ENCODE assay signal across 9 cellular contexts in the genomic region with DNA sequence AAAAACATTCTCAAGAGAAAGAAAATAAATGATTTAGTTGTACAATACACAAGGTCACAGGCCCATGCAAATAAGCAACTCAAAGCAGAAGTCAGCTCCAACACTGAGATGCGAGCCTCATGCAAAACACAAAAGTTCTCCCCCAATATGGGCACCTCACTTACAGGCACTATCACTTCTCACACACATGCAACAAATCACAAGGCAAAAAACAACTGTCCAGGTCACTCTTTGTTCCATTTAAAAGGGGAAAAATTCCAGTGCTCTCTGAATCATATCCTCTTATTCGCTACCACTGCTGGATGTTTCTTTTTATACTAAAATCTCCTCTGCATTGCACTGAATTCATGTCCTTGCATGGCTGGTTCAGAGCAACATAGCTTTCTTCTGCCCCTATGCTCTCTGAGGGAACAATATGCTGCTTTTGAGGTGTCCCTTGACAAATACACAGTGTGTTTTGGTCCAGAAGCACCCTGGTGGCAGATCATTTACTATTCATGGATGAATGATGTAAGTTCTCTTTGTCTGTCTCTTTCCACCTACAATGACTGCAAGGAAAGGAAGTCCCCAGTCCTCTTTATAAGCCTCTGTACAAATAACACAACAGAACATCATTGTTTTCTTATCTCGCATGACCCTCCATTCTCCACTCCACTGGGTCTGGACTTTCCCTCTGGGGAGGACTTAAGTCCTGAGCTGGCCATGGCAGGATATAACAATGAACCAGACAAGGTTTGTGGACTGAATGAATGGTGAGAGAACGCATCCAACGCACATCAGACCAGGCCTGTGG.
DNase-seq lines count a peak whose midpoint lies in the region; ATAC-seq and TF ChIP-seq lines count a peak whose summit lies in the region.
"Had no signal": no experiment of that assay in that cellular context is flagged by ENCODE, and none has a peak within 500 bp of the region (broad histone marks: within the 10 kb centered on the region; RNA-seq: fewer than 3 reads in every experiment).

No MANE protein-coding gene starts in this region.

- no peaks in the 10 kb centered on the region for H4K20me1 ChIP-seq in H9 (ENCODE audit: control insufficient read depth, insufficient read depth, insufficient read length)
- no peaks in the 10 kb centered on the region for H4K20me1 ChIP-seq in hepatocyte (ENCODE audit: insufficient read depth, poor library complexity, severe bottlenecking)

- H3K4me3 ChIP-seq in mesenchymal stem cell (ENCODE audit: insufficient read depth in 1 of 2, low read depth in 1 of 2, low read length in 2 of 2) (no peak overlapping the region), hepatocyte (no peak overlapping the region), uterus (no peak overlapping the region)

- DNase-seq in H9 (no peak), NCI-H187 (lab: John Stamatoyannopoulos, UW) (peak; percentile 12 to 19), mesenchymal stem cell (peak; percentile 28), hepatocyte (ENCODE audit: low spot score) (no peak), EL (no peak), uterus (no peak), NK-92 (lab: John Stamatoyannopoulos, UW; ENCODE audit: unreplicated experiment) (no peak)

- H3K36me3 Mint-ChIP-seq in H9 (ENCODE audit: insufficient read depth in 1 of 3, low read depth in 3 of 3): no peaks in the 10 kb centered on the region; a peak in 1 of 7 replicates

- H3K4me1 Mint-ChIP-seq in H9: peaks cover 9% of the 10 kb centered on the region in 2 experiments; a peak in 3 of 4 replicates

- no peak overlapping the region for H3K23ac ChIP-seq in H9 (ENCODE audit: insufficient read length, low read depth, low read length)
- H3K23ac ChIP-seq in mesenchymal stem cell (ENCODE audit: low read length in 2 of 2): no peak overlapping the region

- intact Hi-C loops in uterus (cut with DNase I; ENCODE audit: low total_unique reads): no loop called here

- H3K4me3 Mint-ChIP-seq in H9: no peak overlapping the region

- H3K27me3 ChIP-seq in H9 (ENCODE audit: insufficient read depth, low read length): no peaks in the 10 kb centered on the region
- H3K27me3 ChIP-seq in mesenchymal stem cell (ENCODE audit: control insufficient read depth in 1 of 2, insufficient read depth in 1 of 2, low read length in 2 of 2): no peaks in the 10 kb centered on the region
- no peaks in the 10 kb centered on the region for H3K27me3 ChIP-seq in hepatocyte
- H3K27me3 ChIP-seq in uterus: no peaks in the 10 kb centered on the region
- H3K27me3 ChIP-seq: neutrophil had no signal

- H3K4me1 ChIP-seq in H9 (ENCODE audit: insufficient read depth, low read length) (no peaks in the 10 kb centered on the region), mesenchymal stem cell (ENCODE audit: control insufficient read depth, insufficient read depth, low read depth, low read length) (peaks cover 2% of the 10 kb centered on the region), hepatocyte (ENCODE audit: insufficient read depth) (no peaks in the 10 kb centered on the region), uterus (no peaks in the 10 kb centered on the region)

- H2BK120ac ChIP-seq in H9 (ENCODE audit: low read depth, low read length, poor library complexity, severe bottlenecking): no peak overlapping the region
- H2BK120ac ChIP-seq in mesenchymal stem cell (ENCODE audit: low read depth, low read length): no peak overlapping the region

- H3K36me3 ChIP-seq in mesenchymal stem cell (ENCODE audit: control insufficient read depth in 1 of 2, insufficient read depth in 2 of 2, low read depth in 1 of 2, low read length in 2 of 2) (peaks cover 5 to 71% of the 10 kb centered on the region in 2 experiments), hepatocyte (replicated peaks; ENCODE audit: insufficient read depth, low read depth) (no peaks in the 10 kb centered on the region), uterus (no peaks in the 10 kb centered on the region)
- H3K36me3 ChIP-seq: neutrophil had no signal

- no peaks in the 10 kb centered on the region for H3K9me2 ChIP-seq in hepatocyte (replicated peaks; ENCODE audit: insufficient read depth)

- H3K14ac ChIP-seq in H9 (ENCODE audit: insufficient read depth, low read length): no peak overlapping the region
- H3K14ac ChIP-seq in mesenchymal stem cell (ENCODE audit: low read length in 2 of 2): peak overlapping the region in 1 of 2 experiments; percentile 48

- ATAC-seq in GM18511 (IDR thresholded peaks at IDR 0.05; ENCODE audit: unreplicated experiment): peak; percentile 63

- H4K5ac ChIP-seq in H9 (ENCODE audit: insufficient read length, low read depth, low read length): no peak overlapping the region

- H3K27ac Mint-ChIP-seq in H9: peak overlapping the region in 2 of 3 experiments; percentile 4; a peak in 2 of 7 replicates

- TF ChIP-seq POLR2A in uterus (IDR thresholded peaks at IDR 0.05): no peak

- no peak overlapping the region for H3K27ac ChIP-seq in H9 (ENCODE audit: insufficient read length, low read depth, low read length)
- peak overlapping the region; percentile 21 for H3K27ac ChIP-seq in mesenchymal stem cell (ENCODE audit: low read length, poor library complexity, severe bottlenecking)
- no peak overlapping the region for H3K27ac ChIP-seq in hepatocyte
- no peak overlapping the region for H3K27ac ChIP-seq in uterus
- H3K27ac ChIP-seq: neutrophil had no signal

- H3K56ac ChIP-seq in H9 (ENCODE audit: insufficient read length, low read depth, low read length): no peak overlapping the region

- H2AK5ac ChIP-seq in H9 (ENCODE audit: insufficient read length, low read length) (no peak overlapping the region), mesenchymal stem cell (ENCODE audit: low read length, severe bottlenecking) (no peak overlapping the region)

- H3K4ac ChIP-seq in H9 (ENCODE audit: low read depth, low read length): no peak overlapping the region
- H3K4ac ChIP-seq in mesenchymal stem cell (ENCODE audit: low read depth in 1 of 2, low read length in 2 of 2): peak overlapping the region in 1 of 2 experiments; percentile 43

- no peak overlapping the region for H3T11ph ChIP-seq in H9 (ENCODE audit: low read length)

- no peak overlapping the region for H2BK20ac ChIP-seq in H9 (ENCODE audit: low read depth, low read length, poor library complexity, severe bottlenecking)

- H2BK5ac ChIP-seq in H9 (ENCODE audit: insufficient read length, low read length): no peak overlapping the region
- no peak overlapping the region for H2BK5ac ChIP-seq in mesenchymal stem cell (ENCODE audit: low read depth, low read length, poor library complexity, severe bottlenecking)

- H3K9me3 ChIP-seq in H9 (ENCODE audit: control insufficient read depth, low read depth, low read length): no peaks in the 10 kb centered on the region
- H3K9me3 ChIP-seq in mesenchymal stem cell (ENCODE audit: control insufficient read depth, low read length): no peaks in the 10 kb centered on the region
- no peaks in the 10 kb centered on the region for H3K9me3 ChIP-seq in hepatocyte (ENCODE audit: low read depth)
- no peaks in the 10 kb centered on the region for H3K9me3 ChIP-seq in uterus
- H3K9me3 ChIP-seq: neutrophil had no signal

- no peak overlapping the region for H2BK15ac ChIP-seq in H9 (ENCODE audit: low read depth, low read length)
- H2BK15ac ChIP-seq in mesenchymal stem cell (ENCODE audit: low read depth, poor library complexity, severe bottlenecking): no peak overlapping the region

- H3K79me1 ChIP-seq in H9 (ENCODE audit: insufficient read depth, low read depth, low read length, poor library complexity, severe bottlenecking) (no peaks in the 10 kb centered on the region), mesenchymal stem cell (replicated peaks; ENCODE audit: low read length, poor library complexity, severe bottlenecking) (peaks cover 3% of the 10 kb centered on the region)

- no peak overlapping the region for H4K91ac ChIP-seq in H9 (ENCODE audit: insufficient read length, low read depth, low read length)
- H4K91ac ChIP-seq in mesenchymal stem cell (ENCODE audit: low read length): peak overlapping the region; percentile 4

- H3K27me3 Mint-ChIP-seq in H9 (ENCODE audit: low read depth): no peaks in the 10 kb centered on the region

- WGBS in H9 (ENCODE audit: extremely low coverage, insufficient read length, low lambda C conversion rate): no CpG with 5 or more reads among the region's 5 CpGs
- 80% methylated on average over 5 of the region's 5 CpGs for WGBS in mesenchymal stem cell
- 91% methylated on average over 5 of the region's 5 CpGs for WGBS in hepatocyte (ENCODE audit: low lambda C conversion rate, missing lambda C conversion rate)

- no peaks in the 10 kb centered on the region for H3K9me3 Mint-ChIP-seq in H9

- no peaks in the 10 kb centered on the region for H3K79me2 ChIP-seq in H9 (ENCODE audit: insufficient read depth, low read length)
- no peaks in the 10 kb centered on the region for H3K79me2 ChIP-seq in hepatocyte

- no peak for TF ChIP-seq CTCF in H9 (conservative IDR thresholded peaks at IDR 0.05)
- no peak for TF ChIP-seq CTCF in hepatocyte (IDR thresholded peaks at IDR 0.05; ENCODE audit: poor library complexity)
- no peak for TF ChIP-seq CTCF in uterus (IDR thresholded peaks at IDR 0.05)

- no peak overlapping the region for H3K9ac ChIP-seq in H9 (ENCODE audit: extremely low read depth, insufficient read length, low read length)
- H3K9ac ChIP-seq in mesenchymal stem cell (ENCODE audit: low read length): no peak overlapping the region

- no peak overlapping the region for H3K4me2 ChIP-seq in H9 (ENCODE audit: insufficient read depth, insufficient read length, low read length)
- H3K4me2 ChIP-seq in mesenchymal stem cell (ENCODE audit: low read length, poor library complexity, severe bottlenecking): no peak overlapping the region
- no peak overlapping the region for H3K4me2 ChIP-seq in hepatocyte

- H2AFZ ChIP-seq in H9 (ENCODE audit: low read length) (no peak overlapping the region), mesenchymal stem cell (ENCODE audit: low read depth, low read length) (no peak overlapping the region), hepatocyte (no peak overlapping the region)

- H3K18ac ChIP-seq in H9 (ENCODE audit: insufficient read length, low read depth, low read length) (no peak overlapping the region), mesenchymal stem cell (ENCODE audit: low read depth in 1 of 2, low read length in 2 of 2) (peak overlapping the region in 1 of 2 experiments; percentile 80)

- no peaks in the 10 kb centered on the region for H3K23me2 ChIP-seq in H9 (ENCODE audit: insufficient read length, low read depth, low read length, poor library complexity, severe bottlenecking)

- H2BK12ac ChIP-seq in H9 (ENCODE audit: insufficient read length, low read depth, low read length) (no peak overlapping the region), mesenchymal stem cell (ENCODE audit: low read length in 2 of 2) (no peak overlapping the region)

- H4K8ac ChIP-seq in H9 (replicated peaks; ENCODE audit: insufficient read length, low read depth, low read length): no peak overlapping the region
- peak overlapping the region; percentile 37 for H4K8ac ChIP-seq in mesenchymal stem cell (ENCODE audit: low read length)

Comparison
In these comparisons a context has a peak if more than half of its experiments do, and no peak if none do; other contexts are left out.
1. DNase-seq: peak in NCI-H187 (2 of 2) and mesenchymal stem cell (single experiment); none in H9 (single experiment), hepatocyte (single experiment), EL (single experiment), uterus (0 of 2) and NK-92 (single experiment).